Comparison of ENCODE assay signal across 10 cellular contexts in the genomic region with DNA sequence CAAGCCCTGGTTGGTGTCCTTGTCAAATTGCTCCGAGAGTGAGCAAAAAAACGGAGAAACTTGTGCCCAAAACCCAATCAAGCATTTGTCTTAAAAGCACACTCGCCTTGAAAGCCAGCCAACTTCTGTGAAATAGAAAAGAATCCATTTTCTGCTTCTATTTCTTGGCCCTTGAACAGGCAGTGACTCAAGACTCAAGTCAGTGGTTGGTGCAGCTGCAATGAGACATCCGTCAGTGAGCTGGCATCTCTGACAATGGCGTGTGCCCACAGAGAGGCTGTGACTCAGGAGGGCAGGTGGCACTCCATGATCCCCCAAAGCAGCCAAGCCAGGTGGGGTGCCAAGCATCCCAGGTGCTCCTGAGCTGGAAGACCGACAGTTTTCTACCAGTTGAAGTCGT.
DNase-seq lines count a peak whose midpoint lies in the region; TF ChIP-seq lines count a peak whose summit lies in the region.
"Had no signal": no experiment of that assay in that cellular context is flagged by ENCODE, and none has a peak within 500 bp of the region (broad histone marks: within the 10 kb centered on the region; RNA-seq: fewer than 3 reads in every experiment).

No MANE protein-coding gene starts in this region.

- no peaks in the 10 kb centered on the region for H3K9me3 ChIP-seq in CD8-positive, alpha-beta memory T cell (ENCODE audit: low read length)
- H3K9me3 ChIP-seq: pancreas had no signal

- in situ Hi-C loops in astrocyte of the cerebellum (cut with HindIII; ENCODE audit: low sequenced_read_pairs): no loop called here

- no peaks in the 10 kb centered on the region for H3K4me1 ChIP-seq in CD8-positive, alpha-beta memory T cell (ENCODE audit: insufficient read depth, low read length)
- H3K4me1 ChIP-seq: pancreas had no signal

- CTCF ChIA-PET in CD8-positive, alpha-beta memory T cell (lab: Charles Lee): no interaction called here

- H3K4me3 ChIP-seq in astrocyte of the cerebellum (ENCODE audit: low read depth, low read length): no peak overlapping the region
- H3K4me3 ChIP-seq in CD8-positive, alpha-beta memory T cell (ENCODE audit: low read length): no peak overlapping the region
- H3K4me3 ChIP-seq: pancreas had no signal

- H3K27me3 Mint-ChIP-seq in CD8-positive, alpha-beta memory T cell: peaks cover 18 to 41% of the 10 kb centered on the region in 2 donors

- no peak overlapping the region for H3K27ac Mint-ChIP-seq in CD8-positive, alpha-beta memory T cell

- peaks cover 0 to 5% (median 0%) of the 10 kb centered on the region in 3 donors for H3K36me3 Mint-ChIP-seq in CD8-positive, alpha-beta memory T cell

- H3K9me3 Mint-ChIP-seq in CD8-positive, alpha-beta memory T cell: peaks cover 0 to 3% (median 0%) of the 10 kb centered on the region in 5 donors

- no peak overlapping the region for H3K4me3 Mint-ChIP-seq in CD8-positive, alpha-beta memory T cell

- no peaks in the 10 kb centered on the region for H3K36me3 ChIP-seq in CD8-positive, alpha-beta memory T cell (ENCODE audit: insufficient read depth, low read length)
- H3K36me3 ChIP-seq: pancreas had no signal

- no peak overlapping the region for H3K27ac ChIP-seq in CD8-positive, alpha-beta memory T cell (ENCODE audit: low read depth, low read length)
- H3K27ac ChIP-seq: pancreas had no signal

- POLR2A ChIA-PET in CD8-positive, alpha-beta memory T cell (lab: Charles Lee): interaction anchor here (0.6 kb wide), 1 partner anchor 12 kb away, joined by 5 read pairs; no protein-coding TSS in a partner anchor

- H3K27me3 ChIP-seq in CD8-positive, alpha-beta memory T cell (ENCODE audit: insufficient read depth, low read length, poor library complexity, severe bottlenecking): no peaks in the 10 kb centered on the region
- H3K27me3 ChIP-seq: pancreas had no signal

- TF ChIP-seq CTCF in astrocyte of the cerebellum (IDR thresholded peaks at IDR 0.05; ENCODE audit: low read depth, low read length, missing control alignments): no peak

- no peaks in the 10 kb centered on the region for H3K4me1 Mint-ChIP-seq in CD8-positive, alpha-beta memory T cell

- DNase-seq in COLO668 (lab: John Stamatoyannopoulos, UW; ENCODE audit: unreplicated experiment): peak; percentile 10
- peak; percentile 91 for DNase-seq in M059J (ENCODE audit: low read depth)
- DNase-seq in astrocyte of the cerebellum (ENCODE audit: low read depth): peak; percentile 66
- peak; percentile 47 for DNase-seq in kidney tubule cell (ENCODE audit: low spot score)
- no peak for DNase-seq in T-helper 9 cell
- DNase-seq in CD8-positive, alpha-beta memory T cell: no peak
- DNase-seq in activated CD4-positive, CD25-positive, alpha-beta regulatory T cell (lab: John Stamatoyannopoulos, UW): no peak
- no peak for DNase-seq in dermis blood vessel endothelial cell
- DNase-seq: NCI-H187 treated with DMSO at 0.1 percent for 48 hours, pancreas had no signal

Comparison
In these comparisons a context has a peak if more than half of its experiments do, and no peak if none do; other contexts are left out.
1. DNase-seq: peak in COLO668 (single experiment), M059J (single experiment), astrocyte of the cerebellum (single experiment) and kidney tubule cell (single experiment); none in T-helper 9 cell (single experiment), CD8-positive, alpha-beta memory T cell (0 of 5), activated CD4-positive, CD25-positive, alpha-beta regulatory T cell (0 of 4) and dermis blood vessel endothelial cell (single experiment).